In the genomic region with DNA sequence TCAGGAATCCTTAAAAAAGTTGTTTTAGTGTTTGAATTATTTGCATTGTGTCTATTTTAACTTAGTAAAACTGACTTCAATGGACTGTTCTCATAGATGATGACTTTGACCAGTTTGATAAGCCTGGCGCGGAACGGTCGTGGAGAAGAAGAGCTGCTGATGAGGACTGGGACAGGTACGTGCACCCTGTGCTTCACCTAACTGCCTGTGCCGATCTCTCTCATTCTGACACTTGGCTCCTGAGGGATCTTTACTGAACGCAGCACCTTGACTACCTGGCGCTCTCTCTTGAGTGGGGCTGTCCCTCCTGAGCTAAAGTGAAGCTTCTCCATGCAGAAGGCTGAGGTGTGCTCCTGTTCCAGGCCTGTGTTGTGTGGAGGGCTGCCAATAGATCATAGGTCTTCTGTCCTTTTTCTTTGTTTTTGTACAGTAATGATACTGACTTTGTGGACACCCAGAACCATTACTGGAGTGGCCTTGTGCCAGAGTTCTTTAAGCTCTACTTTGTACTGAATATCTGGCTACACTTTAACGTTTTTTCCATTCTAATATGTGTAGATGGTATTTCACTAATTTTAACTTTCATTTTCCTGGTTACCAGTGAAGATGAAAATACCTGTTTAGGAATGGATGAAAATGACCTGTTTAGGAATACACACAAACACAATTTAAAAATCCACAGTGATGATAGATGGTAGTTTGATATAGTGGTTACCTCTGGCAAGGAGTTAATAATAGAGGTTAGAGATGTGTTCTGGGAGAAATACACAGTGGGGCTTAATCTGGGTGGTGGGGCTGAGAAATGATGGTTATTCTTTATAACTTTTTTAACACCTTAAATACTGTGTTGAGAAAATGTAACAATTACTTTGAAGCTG, we compare ENCODE assay signal across 1 cellular context.
TF ChIP-seq lines count a peak whose summit lies in the region.

No MANE protein-coding gene starts in this region.

TF ChIP-seq in SK-N-SH treated with all-trans-retinoic acid at 6 μM for 48 hours, 23 proteins besides CTCF, POLR2A, EP300 and RAD21 (continued from another document):
- no peak for TF ChIP-seq GLIS3 (CRISPR knock-in tag; IDR thresholded peaks at IDR 0.05)
- no peak for TF ChIP-seq PPARA (CRISPR knock-in tag; IDR thresholded peaks at IDR 0.05; ENCODE audit: borderline replicate concordance)
- TF ChIP-seq TOX (CRISPR knock-in tag; IDR thresholded peaks at IDR 0.05; ENCODE audit: borderline replicate concordance): no peak
- no peak for TF ChIP-seq SNAI2 (CRISPR knock-in tag; IDR thresholded peaks at IDR 0.05)
TF ChIP-seq in SK-N-SH treated with all-trans-retinoic acid at 6 μM for 48 hours: peak in this region for 0.
